2 cellular contexts compared by ENCODE assay signal in genomic region chr21:16022121-16022520, GRCh38.
TF ChIP-seq lines count a peak whose summit lies in the region.

No MANE protein-coding gene starts in this region.

TF ChIP-seq in GM23338, 12 proteins besides CTCF, POLR2A, EP300 and RAD21 (continued from another document):
- TF ChIP-seq NANOG (IDR thresholded peaks at IDR 0.05; ENCODE audit: borderline replicate concordance) (no peak), JUNB (IDR thresholded peaks at IDR 0.05; ENCODE audit: unreplicated experiment) (no peak), REST (IDR thresholded peaks at IDR 0.05; ENCODE audit: unreplicated experiment) (no peak), ETS1 (IDR thresholded peaks at IDR 0.05) (no peak), EZH2 (IDR thresholded peaks at IDR 0.05; ENCODE audit: low read depth, unreplicated experiment) (no peak)

TF ChIP-seq in H1, 55 proteins besides CTCF, POLR2A, EP300 and RAD21 (continued from another document):
- no peak for TF ChIP-seq ATF2 (IDR thresholded peaks at IDR 0.05; ENCODE audit: low read length)
- TF ChIP-seq CTBP2 (IDR thresholded peaks at IDR 0.05; ENCODE audit: borderline replicate concordance, insufficient read depth, insufficient read length, low read length): no peak
- no peak for TF ChIP-seq JUN (IDR thresholded peaks at IDR 0.05; ENCODE audit: low read depth, low read length)
- no peak for TF ChIP-seq ZNF274 (IDR thresholded peaks at IDR 0.05; ENCODE audit: borderline replicate concordance, extremely low read depth, low read length)
- no peak for TF ChIP-seq SAP30 (IDR thresholded peaks at IDR 0.05; ENCODE audit: insufficient read depth, insufficient replicate concordance, low read length)
